ENCODE assay signal across 37 cellular contexts in the genomic region with DNA sequence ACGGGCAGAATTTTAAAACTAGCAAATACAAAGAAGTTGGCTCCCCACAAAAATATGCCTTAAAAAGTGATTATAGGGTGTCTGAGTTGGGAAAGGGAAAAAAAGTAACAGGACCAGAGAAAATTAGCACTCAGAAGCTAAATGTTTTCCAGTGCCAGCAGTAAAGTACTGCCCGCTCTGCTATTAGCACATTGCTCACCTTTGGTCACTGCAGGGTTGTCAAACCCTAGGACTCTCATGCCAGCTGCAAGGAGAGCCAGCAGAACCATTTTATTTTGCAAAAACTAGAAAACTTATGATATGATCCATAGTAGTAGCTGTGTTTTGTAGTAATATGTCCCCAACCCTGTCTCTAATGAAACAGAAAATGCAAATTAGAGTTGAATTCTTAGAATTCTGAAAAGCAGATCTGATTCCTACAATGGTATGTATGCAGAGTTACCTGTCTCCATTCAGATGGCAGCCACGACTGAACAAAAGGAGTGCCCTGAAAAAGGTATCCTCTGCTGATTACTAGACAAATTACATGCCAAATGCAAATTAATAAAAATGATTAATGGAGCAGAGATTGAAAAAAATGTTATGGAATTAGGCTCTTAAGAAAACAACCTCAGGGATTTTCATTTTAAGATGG.
"Had no signal": no experiment of that assay in that cellular context is flagged by ENCODE, and none has a peak within 500 bp of the region (broad histone marks: within the 10 kb centered on the region; RNA-seq: fewer than 3 reads in every experiment).

No MANE protein-coding gene starts in this region.

- DNase-seq: activated CD4-positive, alpha-beta memory T cell treated with anti-CD3 and anti-CD28 coated beads, Interleukin-2, amount 10 ng/mL, durations not matched to agents 7 days and 5 days; activated CD4-positive, alpha-beta T cell treated with anti-CD3 and anti-CD28 coated beads for 1 hour; activated CD4-positive, alpha-beta T cell treated with anti-CD3 and anti-CD28 coated beads for 36 hours; activated CD4-positive, alpha-beta T cell treated with anti-CD3 and anti-CD28 coated beads for 48 hours; activated CD4-positive, alpha-beta T cell treated with anti-CD3 and anti-CD28 coated beads, Interleukin-2, amount 10 ng/mL, durations not matched to agents 7 days and 5 days; activated CD4-positive, alpha-beta T cell treated with anti-CD3 and anti-CD28 coated beads, Interleukin-2, amount 50 U/mL, for 48 hours; activated CD4-positive, CD25-positive, alpha-beta regulatory T cell; activated CD8-positive, alpha-beta memory T cell treated with anti-CD3 and anti-CD28 coated beads for 24 hours; activated CD8-positive, alpha-beta memory T cell treated with anti-CD3 and anti-CD28 coated beads, Interleukin-2, amount 10 ng/mL, durations not matched to agents 7 days and 5 days; activated CD8-positive, alpha-beta memory T cell treated with anti-CD3 and anti-CD28 coated beads, Interleukin-2, amount 50 U/mL, for 48 hours; activated CD8-positive, alpha-beta T cell treated with anti-CD3 and anti-CD28 coated beads, Interleukin-2, amount 10 ng/mL, durations not matched to agents 7 days and 5 days; activated effector memory CD4-positive, alpha-beta T cell treated with Interleukin-2 at 50 U/mL for 16 hours; activated gamma-delta T cell; activated naive CD4-positive, alpha-beta T cell treated with anti-CD3 and anti-CD28 coated beads, Interleukin-2, amount 10 ng/mL, durations not matched to agents 7 days and 5 days; activated naive CD4-positive, alpha-beta T cell treated with Interleukin-2 at 50 U/mL for 16 hours; activated naive CD8-positive, alpha-beta T cell treated with anti-CD3 and anti-CD28 coated beads, Interleukin-2, amount 10 ng/mL, durations not matched to agents 7 days and 5 days; activated naive CD8-positive, alpha-beta T cell treated with anti-CD3 and anti-CD28 coated beads, Interleukin-2, amount 50 U/mL, for 24 hours; activated T-cell treated with anti-CD3 and anti-CD28 coated beads, Interleukin-2, amount 50 U/mL, for 24 hours; activated T-cell treated with anti-CD3 and anti-CD28 coated beads, Interleukin-2, amount 50 U/mL, for 48 hours; amygdala; anterior cingulate cortex; caudate nucleus; cerebellar nuclear complex; T-cell; T-helper 17 cell; T1000 had no signal

- H3K36me3 ChIP-seq: ascending aorta, cardiac muscle cell had no signal

- H3K27me3 Mint-ChIP-seq: activated CD4-positive, alpha-beta memory T cell treated with anti-CD3 and anti-CD28 coated beads, Interleukin-2, amount 10 ng/mL, durations not matched to agents 7 days and 5 days; activated CD4-positive, alpha-beta T cell treated with anti-CD3 and anti-CD28 coated beads for 36 hours; activated CD4-positive, alpha-beta T cell treated with anti-CD3 and anti-CD28 coated beads, Interleukin-2, amount 10 ng/mL, durations not matched to agents 7 days and 5 days; activated CD8-positive, alpha-beta memory T cell treated with anti-CD3 and anti-CD28 coated beads, Interleukin-2, amount 10 ng/mL, durations not matched to agents 7 days and 5 days; activated naive CD4-positive, alpha-beta T cell treated with anti-CD3 and anti-CD28 coated beads, Interleukin-2, amount 10 ng/mL, durations not matched to agents 7 days and 5 days; activated naive CD4-positive, alpha-beta T cell treated with anti-CD3 and anti-CD28 coated beads, Interleukin-2, amount 50 U/mL, for 24 hours; activated naive CD8-positive, alpha-beta T cell; activated naive CD8-positive, alpha-beta T cell treated with anti-CD3 and anti-CD28 coated beads, Interleukin-2, amount 10 ng/mL, durations not matched to agents 7 days and 5 days; activated naive CD8-positive, alpha-beta T cell treated with anti-CD3 and anti-CD28 coated beads, Interleukin-2, amount 50 U/mL, for 24 hours; activated T-cell treated with anti-CD3 and anti-CD28 coated beads, Interleukin-2, amount 50 U/mL, for 24 hours; brain; central memory CD8-positive, alpha-beta T cell; T-cell; T-helper 17 cell had no signal

- H3K27me3 ChIP-seq: ascending aorta, cardiac muscle cell had no signal

- H3K4me3 ChIP-seq: ascending aorta, cardiac muscle cell had no signal

- H3K27ac Mint-ChIP-seq: activated CD4-positive, alpha-beta memory T cell treated with anti-CD3 and anti-CD28 coated beads, Interleukin-2, amount 10 ng/mL, durations not matched to agents 7 days and 5 days; activated CD4-positive, alpha-beta T cell treated with anti-CD3 and anti-CD28 coated beads for 36 hours; activated CD4-positive, alpha-beta T cell treated with anti-CD3 and anti-CD28 coated beads, Interleukin-2, amount 10 ng/mL, durations not matched to agents 7 days and 5 days; activated CD8-positive, alpha-beta memory T cell treated with anti-CD3 and anti-CD28 coated beads, Interleukin-2, amount 10 ng/mL, durations not matched to agents 7 days and 5 days; activated CD8-positive, alpha-beta T cell treated with anti-CD3 and anti-CD28 coated beads, Interleukin-2, amount 10 ng/mL, durations not matched to agents 7 days and 5 days; activated naive CD4-positive, alpha-beta T cell treated with anti-CD3 and anti-CD28 coated beads, Interleukin-2, amount 10 ng/mL, durations not matched to agents 7 days and 5 days; activated naive CD4-positive, alpha-beta T cell treated with anti-CD3 and anti-CD28 coated beads, Interleukin-2, amount 50 U/mL, for 24 hours; activated naive CD8-positive, alpha-beta T cell; activated naive CD8-positive, alpha-beta T cell treated with anti-CD3 and anti-CD28 coated beads, Interleukin-2, amount 10 ng/mL, durations not matched to agents 7 days and 5 days; activated naive CD8-positive, alpha-beta T cell treated with anti-CD3 and anti-CD28 coated beads, Interleukin-2, amount 50 U/mL, for 24 hours; activated T-cell treated with anti-CD3 and anti-CD28 coated beads, Interleukin-2, amount 50 U/mL, for 24 hours; activated T-helper 2 cell treated with anti-CD3 and anti-CD28 coated beads, Interferon-gamma antibody, Interleukin-2, Interleukin-4, amounts not matched to agents 10 μg/mL and 5 μg/mL and 100 μg/mL, durations not matched to agents 14 hours and 24 hours and 36 hours; brain; T-cell; T-helper 17 cell had no signal

- H3K27ac ChIP-seq: ascending aorta, cardiac muscle cell, VCaP had no signal

- FAIRE-seq: bronchial epithelial cell, TTC549 had no signal

- H3K9me3 Mint-ChIP-seq: activated T-helper 2 cell treated with anti-CD3 and anti-CD28 coated beads, Interferon-gamma antibody, Interleukin-2, Interleukin-4, amounts not matched to agents 10 μg/mL and 5 μg/mL and 100 μg/mL, durations not matched to agents 14 hours and 24 hours and 36 hours had no signal

- ATAC-seq: activated CD4-positive, alpha-beta T cell treated with anti-CD3 and anti-CD28 coated beads for 36 hours; activated CD4-positive, CD25-positive, alpha-beta regulatory T cell treated with anti-CD3 and anti-CD28 coated beads, Interleukin-2, amount 50 U/mL, for 24 hours; activated CD8-positive, alpha-beta memory T cell treated with anti-CD3 and anti-CD28 coated beads, Interleukin-2, amount 10 ng/mL, durations not matched to agents 7 days and 5 days; activated CD8-positive, alpha-beta T cell treated with anti-CD3 and anti-CD28 coated beads, Interleukin-2, amount 10 ng/mL, durations not matched to agents 7 days and 5 days; activated naive CD8-positive, alpha-beta T cell treated with anti-CD3 and anti-CD28 coated beads, Interleukin-2, amount 50 U/mL, for 24 hours; T-cell; T-helper 17 cell had no signal

- H3K4me1 Mint-ChIP-seq: activated CD4-positive, alpha-beta T cell treated with anti-CD3 and anti-CD28 coated beads, Interleukin-2, amount 10 ng/mL, durations not matched to agents 7 days and 5 days; activated naive CD4-positive, alpha-beta T cell treated with anti-CD3 and anti-CD28 coated beads, Interleukin-2, amount 10 ng/mL, durations not matched to agents 7 days and 5 days; T-helper 17 cell had no signal

- H3K4me1 ChIP-seq: ascending aorta had no signal

- H3K4me3 Mint-ChIP-seq: activated CD4-positive, alpha-beta memory T cell treated with anti-CD3 and anti-CD28 coated beads, Interleukin-2, amount 10 ng/mL, durations not matched to agents 7 days and 5 days; activated CD4-positive, alpha-beta T cell treated with anti-CD3 and anti-CD28 coated beads for 36 hours; activated CD4-positive, alpha-beta T cell treated with anti-CD3 and anti-CD28 coated beads, Interleukin-2, amount 10 ng/mL, durations not matched to agents 7 days and 5 days; activated CD8-positive, alpha-beta memory T cell treated with anti-CD3 and anti-CD28 coated beads, Interleukin-2, amount 10 ng/mL, durations not matched to agents 7 days and 5 days; activated CD8-positive, alpha-beta T cell treated with anti-CD3 and anti-CD28 coated beads, Interleukin-2, amount 10 ng/mL, durations not matched to agents 7 days and 5 days; activated naive CD4-positive, alpha-beta T cell treated with anti-CD3 and anti-CD28 coated beads, Interleukin-2, amount 10 ng/mL, durations not matched to agents 7 days and 5 days; activated naive CD4-positive, alpha-beta T cell treated with anti-CD3 and anti-CD28 coated beads, Interleukin-2, amount 50 U/mL, for 24 hours; activated naive CD8-positive, alpha-beta T cell; activated naive CD8-positive, alpha-beta T cell treated with anti-CD3 and anti-CD28 coated beads, Interleukin-2, amount 10 ng/mL, durations not matched to agents 7 days and 5 days; activated naive CD8-positive, alpha-beta T cell treated with anti-CD3 and anti-CD28 coated beads, Interleukin-2, amount 50 U/mL, for 24 hours; activated T-cell treated with anti-CD3 and anti-CD28 coated beads, Interleukin-2, amount 50 U/mL, for 24 hours; brain; central memory CD8-positive, alpha-beta T cell; T-cell; T-helper 17 cell had no signal
